ENCODE assay signal across 14 cellular contexts in the genomic region with DNA sequence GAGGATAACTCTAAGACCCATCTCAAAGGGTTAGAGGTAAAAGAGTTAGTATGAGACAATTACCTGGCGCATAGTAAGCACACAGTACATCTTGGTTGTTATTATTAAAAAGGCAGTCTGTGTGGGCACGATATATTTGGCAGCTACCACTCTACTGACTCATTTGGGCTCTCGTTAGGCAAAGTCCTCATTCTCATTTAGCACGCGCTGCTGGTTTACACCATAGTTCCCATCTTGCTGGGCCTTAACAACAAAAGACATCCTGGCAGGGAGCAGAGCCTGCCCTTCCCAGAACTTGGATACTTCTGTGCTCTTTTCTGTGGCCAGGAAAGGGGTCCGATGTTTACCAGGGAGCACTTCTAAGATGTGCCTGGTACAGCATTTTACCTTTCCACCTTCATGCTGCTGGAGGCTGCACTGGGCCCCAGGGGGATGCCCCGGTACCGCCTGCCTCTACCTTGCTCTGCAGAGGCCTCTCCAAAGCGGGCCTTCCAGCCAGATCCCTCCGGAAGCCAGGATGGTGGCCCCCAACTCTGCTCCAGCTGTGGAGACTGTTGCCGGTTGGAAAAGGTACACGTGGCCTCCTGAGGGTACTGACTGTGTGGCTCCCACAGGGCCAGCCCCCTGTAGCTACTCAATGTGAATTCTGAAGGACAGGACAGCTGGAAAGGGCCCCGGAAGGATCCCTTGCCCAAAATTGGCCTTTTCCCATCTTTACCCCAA. TPM values are rescaled to one million over a fixed set of nuclear protein-coding genes. Genes with fewer than 3 reads are reported as not detected.
DNase-seq lines count a peak whose midpoint lies in the region; ATAC-seq and TF ChIP-seq lines count a peak whose summit lies in the region.
"Had no signal": no experiment of that assay in that cellular context is flagged by ENCODE, and none has a peak within 500 bp of the region (broad histone marks: within the 10 kb centered on the region; RNA-seq: fewer than 3 reads in every experiment).

No MANE protein-coding gene starts in this region.

- no peaks in the 10 kb centered on the region for H3K27me3 ChIP-seq in H9 (ENCODE audit: insufficient read depth, low read length)
- H3K27me3 ChIP-seq in upper lobe of right lung: peaks cover 5% of the 10 kb centered on the region
- H3K27me3 ChIP-seq in body of pancreas: no peaks in the 10 kb centered on the region
- H3K27me3 ChIP-seq: transverse colon had no signal

- H2BK120ac ChIP-seq in H9 (ENCODE audit: low read depth, low read length, poor library complexity, severe bottlenecking): no peak overlapping the region

- no peak for TF ChIP-seq CTCF in H9 (conservative IDR thresholded peaks at IDR 0.05)
- TF ChIP-seq CTCF in upper lobe of right lung (IDR thresholded peaks at IDR 0.05): no peak
- no peak for TF ChIP-seq CTCF in body of pancreas (IDR thresholded peaks at IDR 0.05)

- no peak overlapping the region for H2AK5ac ChIP-seq in H9 (ENCODE audit: insufficient read length, low read length)

- H2BK15ac ChIP-seq in H9 (ENCODE audit: low read depth, low read length): no peak overlapping the region

- H3K14ac ChIP-seq in H9 (ENCODE audit: insufficient read depth, low read length): no peak overlapping the region

- H4K91ac ChIP-seq in H9 (ENCODE audit: insufficient read length, low read depth, low read length): no peak overlapping the region

- H3K36me3 ChIP-seq in upper lobe of right lung (no peaks in the 10 kb centered on the region), body of pancreas (replicated peaks in 1 of 2; ENCODE audit: insufficient read depth in 1 of 2, low read depth in 2 of 2) (no peaks in the 10 kb centered on the region)
- H3K36me3 ChIP-seq: transverse colon had no signal

- no peak overlapping the region for H3K4me3 ChIP-seq in upper lobe of right lung
- no peak overlapping the region for H3K4me3 ChIP-seq in body of pancreas
- H3K4me3 ChIP-seq: transverse colon had no signal

- H3K4me3 Mint-ChIP-seq in H9: no peak overlapping the region

- H3K9me3 Mint-ChIP-seq in H9: no peaks in the 10 kb centered on the region

- no peak for TF ChIP-seq POLR2A in body of pancreas (IDR thresholded peaks at IDR 0.05)

- H3K27me3 Mint-ChIP-seq in H9 (ENCODE audit: low read depth): no peaks in the 10 kb centered on the region

- H4K5ac ChIP-seq in H9 (ENCODE audit: insufficient read length, low read depth, low read length): no peak overlapping the region

- no peaks in the 10 kb centered on the region for H4K20me1 ChIP-seq in H9 (ENCODE audit: control insufficient read depth, insufficient read depth, insufficient read length)

- WGBS in H9 (ENCODE audit: extremely low coverage, insufficient read length, low lambda C conversion rate): no CpG with 5 or more reads among the region's 13 CpGs
- 80 to 89% methylated on average over 12 to 13 of the region's 13 CpGs for WGBS in body of pancreas, 2 donors

- peaks cover 36% of the 10 kb centered on the region; the same call in 1 of the 2 replicates for H3K79me2 ChIP-seq in H9 (ENCODE audit: insufficient read depth, low read length)

- H3K27ac ChIP-seq in H9 (ENCODE audit: insufficient read length, low read depth, low read length): no peak overlapping the region
- H3K27ac ChIP-seq in upper lobe of right lung: no peak overlapping the region
- H3K27ac ChIP-seq in body of pancreas: no peak overlapping the region
- H3K27ac ChIP-seq: transverse colon had no signal

- H3K56ac ChIP-seq in H9 (ENCODE audit: insufficient read length, low read depth, low read length): no peak overlapping the region

- ATAC-seq in upper lobe of right lung: peak; percentile 29
- no peak for ATAC-seq in body of pancreas

- intact Hi-C loops in upper lobe of right lung (cut with DNase I): no loop called here
- intact Hi-C loops in body of pancreas (cut with DNase I): no loop called here

- no peak overlapping the region for H3K18ac ChIP-seq in H9 (ENCODE audit: insufficient read length, low read depth, low read length)

- H3K9me3 ChIP-seq in H9 (ENCODE audit: control insufficient read depth, low read depth, low read length) (no peaks in the 10 kb centered on the region), upper lobe of right lung (no peaks in the 10 kb centered on the region), body of pancreas (no peaks in the 10 kb centered on the region)
- H3K9me3 ChIP-seq: transverse colon had no signal

- DNase-seq in H9: peak; percentile 29
- DNase-seq in astrocyte of the hippocampus (ENCODE audit: low read depth, low spot score): peak; percentile 81
- peak; percentile 85 for DNase-seq in mesenteric fat pad (ENCODE audit: low spot score)
- no peak for DNase-seq in upper lobe of right lung
- no peak for DNase-seq in COLO829 (ENCODE audit: low spot score)
- DNase-seq in NCI-H748 (lab: John Stamatoyannopoulos, UW; ENCODE audit: unreplicated experiment): no peak
- DNase-seq in body of pancreas: no peak
- DNase-seq: activated CD4-positive, alpha-beta T cell treated with anti-CD3 and anti-CD28 coated beads for 4 hours; effector CD4-positive, alpha-beta T cell; GDM1; NCI-H1694 treated with DMSO at 0.1 percent for 48 hours; NCI-H526; RPMI8226; transverse colon had no signal

- H3K36me3 Mint-ChIP-seq in H9 (ENCODE audit: insufficient read depth in 1 of 3, low read depth in 3 of 3): peaks cover 4 to 10% (median 4%) of the 10 kb centered on the region in 3 experiments; a peak in 5 of 7 replicates

- H3K23ac ChIP-seq in H9 (ENCODE audit: insufficient read length, low read depth, low read length): no peak overlapping the region

- H3K23me2 ChIP-seq in H9 (ENCODE audit: insufficient read length, low read depth, low read length, poor library complexity, severe bottlenecking): no peaks in the 10 kb centered on the region

- H3K4me1 Mint-ChIP-seq in H9: peaks cover 47 to 64% of the 10 kb centered on the region in 2 experiments

- no peak overlapping the region for H2BK20ac ChIP-seq in H9 (ENCODE audit: low read depth, low read length, poor library complexity, severe bottlenecking)

- H3K27ac Mint-ChIP-seq in H9: peak overlapping the region in 2 of 3 experiments; percentile 8 to 80; a peak in 3 of 7 replicates

- H3K4me2 ChIP-seq in H9 (ENCODE audit: insufficient read depth, insufficient read length, low read length): no peak overlapping the region

- no peak overlapping the region for H3K4ac ChIP-seq in H9 (ENCODE audit: low read depth, low read length)

- no peak overlapping the region for H2BK5ac ChIP-seq in H9 (ENCODE audit: insufficient read length, low read length)

- H3K4me1 ChIP-seq in H9 (ENCODE audit: insufficient read depth, low read length): peaks cover 6% of the 10 kb centered on the region; the same call in 1 of the 2 replicates
- H3K4me1 ChIP-seq in upper lobe of right lung: no peaks in the 10 kb centered on the region
- no peaks in the 10 kb centered on the region for H3K4me1 ChIP-seq in body of pancreas
- H3K4me1 ChIP-seq: transverse colon had no signal

- H4K8ac ChIP-seq in H9 (replicated peaks; ENCODE audit: insufficient read length, low read depth, low read length): no peak overlapping the region

- no peak overlapping the region for H3T11ph ChIP-seq in H9 (ENCODE audit: low read length)

- no peak overlapping the region for H3K9ac ChIP-seq in H9 (ENCODE audit: extremely low read depth, insufficient read length, low read length)

- no peak overlapping the region for H2BK12ac ChIP-seq in H9 (ENCODE audit: insufficient read length, low read depth, low read length)

- peaks cover 4% of the 10 kb centered on the region for H3K79me1 ChIP-seq in H9 (ENCODE audit: insufficient read depth, low read depth, low read length, poor library complexity, severe bottlenecking)

- no peak overlapping the region for H2AFZ ChIP-seq in H9 (ENCODE audit: low read length)

RNA-seq across cellular contexts. Expression of a gene that starts 15.0 kb away (rescaled TPM):
- 56.7 and 59.3 TPM in 2 replicates for total RNA-seq in H9 (2021)
- total RNA-seq in mesenteric fat pad: 4.1 TPM
- total RNA-seq in upper lobe of right lung: 4.7 TPM
- 1 to 10 TPM; 1.0 to 1.3 TPM for total RNA-seq in body of pancreas

Comparison
In these comparisons a context has a peak if more than half of its experiments do, and no peak if none do; other contexts are left out.
1. DNase-seq: peak in H9 (single experiment), astrocyte of the hippocampus (single experiment) and mesenteric fat pad (single experiment); none in upper lobe of right lung (single experiment), COLO829 (single experiment), NCI-H748 (single experiment) and body of pancreas (0 of 4).
2. RNA of a gene that starts 15.0 kb away (total RNA-seq): 56.7 to 59.3 TPM in H9; 4.7 TPM in upper lobe of right lung (single experiment), 4.1 TPM in mesenteric fat pad (single experiment) and 1.0 to 1.3 TPM in body of pancreas; every median in the first group is over 10 times any median in the second.